Comparison of ENCODE assay signal across 1 cellular context in the genomic region with DNA sequence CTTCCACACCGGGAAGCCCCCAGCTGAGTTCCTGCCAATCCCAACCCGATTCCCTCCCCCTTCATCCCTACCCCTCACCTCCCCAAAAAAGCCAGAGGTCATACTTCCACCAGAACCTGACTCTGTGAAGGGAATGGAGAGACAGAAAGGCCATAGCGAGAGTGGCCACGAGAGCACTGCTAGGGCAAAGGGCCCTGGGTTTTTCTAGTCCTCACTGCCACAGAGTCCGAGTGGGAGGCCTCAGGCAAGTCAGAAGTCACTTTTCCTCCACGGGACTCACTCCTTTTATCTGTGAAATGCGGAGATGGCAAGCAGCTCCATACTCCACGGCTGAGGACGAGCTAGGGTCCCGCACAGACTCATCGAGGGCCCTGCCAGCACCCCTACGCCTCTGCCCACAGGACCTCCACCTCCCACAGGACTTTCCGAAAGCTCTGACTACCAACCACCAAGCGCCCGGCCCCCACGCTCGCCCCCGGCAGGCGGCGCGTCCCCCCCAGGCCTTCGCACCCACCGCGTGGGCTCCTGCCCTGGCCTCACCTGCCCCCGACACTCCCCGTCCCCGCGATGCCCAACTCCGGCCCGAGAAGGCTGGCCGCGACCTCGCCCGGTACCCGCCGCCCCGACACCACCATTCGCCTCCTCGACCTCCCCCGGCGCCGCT.
A peak's percentile ranks its signal among the peaks of the same experiment; 100 is the strongest.
TF ChIP-seq lines count a peak whose summit lies in the region.

No MANE protein-coding gene starts in this region.

TF ChIP-seq in HEK293, 187 proteins besides CTCF, POLR2A, EP300 and RAD21 (continued from another document and continues in another):
- TF ChIP-seq ZNF488 (tag by site-specific recombination; IDR thresholded peaks at IDR 0.05) (no peak), ZNF510 (tag by site-specific recombination; IDR thresholded peaks at IDR 0.05; ENCODE audit: insufficient replicate concordance) (no peak), TRIM28 (IDR thresholded peaks at IDR 0.05; ENCODE audit: borderline replicate concordance, low read length) (no peak), ZNF558 (tag by site-specific recombination; IDR thresholded peaks at IDR 0.05) (no peak), PRDM1 (tag by site-specific recombination; IDR thresholded peaks at IDR 0.05) (no peak), ZNF548 (tag by site-specific recombination; IDR thresholded peaks at IDR 0.05) (no peak), ZNF791 (tag by site-specific recombination; IDR thresholded peaks at IDR 0.05) (no peak), ZNF239 (tag by site-specific recombination; IDR thresholded peaks at IDR 0.05) (no peak), ZNF600 (tag by site-specific recombination; IDR thresholded peaks at IDR 0.05) (0 out of 2 replicates have a peak, but pooled peaks have one; percentile 40), ZBTB21 (tag by site-specific recombination; IDR thresholded peaks at IDR 0.05) (no peak), ZNF214 (tag by site-specific recombination; IDR thresholded peaks at IDR 0.05; ENCODE audit: borderline replicate concordance) (no peak), ZNF335 (tag by site-specific recombination; conservative IDR thresholded peaks at IDR 0.05) (peak; percentile 16; the same call in 1 of the 2 replicates), ZBTB1 (tag by site-specific recombination; IDR thresholded peaks at IDR 0.05) (no peak), SCRT1 (tag by site-specific recombination; IDR thresholded peaks at IDR 0.05; ENCODE audit: borderline replicate concordance) (no peak), HOXA7 (CRISPR knock-in tag; IDR thresholded peaks at IDR 0.05; ENCODE audit: borderline replicate concordance) (no peak), ZFP69B (tag by site-specific recombination; IDR thresholded peaks at IDR 0.05) (no peak), ZNF146 (tag by site-specific recombination; IDR thresholded peaks at IDR 0.05) (no peak), ZNF626 (tag by site-specific recombination; IDR thresholded peaks at IDR 0.05) (no peak), ZNF280C (tag by site-specific recombination; IDR thresholded peaks at IDR 0.05) (no peak), ZNF112 (tag by site-specific recombination; IDR thresholded peaks at IDR 0.05) (no peak), OSR2 (tag by site-specific recombination; IDR thresholded peaks at IDR 0.05) (no peak), GFI1B (tag by site-specific recombination; IDR thresholded peaks at IDR 0.05) (no peak), ELK4 (IDR thresholded peaks at IDR 0.05; ENCODE audit: borderline replicate concordance, low read depth, low read length) (no peak), ZNF654 (tag by site-specific recombination; IDR thresholded peaks at IDR 0.05; ENCODE audit: low read depth) (no peak), ZNF274 (IDR thresholded peaks at IDR 0.05; ENCODE audit: low read length) (no peak), ZNF274 (tag by site-specific recombination; IDR thresholded peaks at IDR 0.05; ENCODE audit: borderline replicate concordance) (no peak), ZNF76 (tag by site-specific recombination; IDR thresholded peaks at IDR 0.05; ENCODE audit: borderline replicate concordance, low read depth) (no peak), ZNF660 (tag by site-specific recombination; IDR thresholded peaks at IDR 0.05) (no peak), ZNF292 (tag by site-specific recombination; IDR thresholded peaks at IDR 0.05; ENCODE audit: borderline replicate concordance, low read depth) (no peak), KLF7 (tag by site-specific recombination; IDR thresholded peaks at IDR 0.05; ENCODE audit: borderline replicate concordance) (no peak), GLIS2 (tag by site-specific recombination; IDR thresholded peaks at IDR 0.05) (peak; percentile 77), ZNF175 (tag by site-specific recombination; IDR thresholded peaks at IDR 0.05) (no peak), ZNF514 (tag by site-specific recombination; IDR thresholded peaks at IDR 0.05) (no peak), ZNF785 (tag by site-specific recombination; IDR thresholded peaks at IDR 0.05) (no peak), SP7 (tag by site-specific recombination; IDR thresholded peaks at IDR 0.05) (peak; percentile 5; the same call in 1 of the 2 replicates), ZNF311 (tag by site-specific recombination; IDR thresholded peaks at IDR 0.05; ENCODE audit: borderline replicate concordance) (no peak), ZBTB48 (tag by site-specific recombination; IDR thresholded peaks at IDR 0.05) (no peak), ZNF341 (tag by site-specific recombination; IDR thresholded peaks at IDR 0.05; ENCODE audit: low read depth) (no peak; the same call in 1 of the 2 replicates), ZBTB44 (tag by site-specific recombination; IDR thresholded peaks at IDR 0.05) (no peak), ZNF155 (tag by site-specific recombination; IDR thresholded peaks at IDR 0.05) (no peak), ZNF629 (tag by site-specific recombination; IDR thresholded peaks at IDR 0.05) (no peak), INSM2 (tag by site-specific recombination; IDR thresholded peaks at IDR 0.05) (no peak), ZNF704 (tag by site-specific recombination; IDR thresholded peaks at IDR 0.05) (no peak), ZNF768 (tag by site-specific recombination; IDR thresholded peaks at IDR 0.05) (no peak), ZNF121 (tag by site-specific recombination; IDR thresholded peaks at IDR 0.05) (no peak), ZNF26 (tag by site-specific recombination; IDR thresholded peaks at IDR 0.05) (no peak), ZFP3 (tag by site-specific recombination; IDR thresholded peaks at IDR 0.05; ENCODE audit: low read depth) (no peak), ZIC2 (tag by site-specific recombination; IDR thresholded peaks at IDR 0.05) (peak; percentile 24; the same call in 1 of the 2 replicates), ZNF133 (tag by site-specific recombination; IDR thresholded peaks at IDR 0.05) (no peak), ZNF747 (tag by site-specific recombination; IDR thresholded peaks at IDR 0.05) (no peak)
- TF ChIP-seq, protein P1, sequence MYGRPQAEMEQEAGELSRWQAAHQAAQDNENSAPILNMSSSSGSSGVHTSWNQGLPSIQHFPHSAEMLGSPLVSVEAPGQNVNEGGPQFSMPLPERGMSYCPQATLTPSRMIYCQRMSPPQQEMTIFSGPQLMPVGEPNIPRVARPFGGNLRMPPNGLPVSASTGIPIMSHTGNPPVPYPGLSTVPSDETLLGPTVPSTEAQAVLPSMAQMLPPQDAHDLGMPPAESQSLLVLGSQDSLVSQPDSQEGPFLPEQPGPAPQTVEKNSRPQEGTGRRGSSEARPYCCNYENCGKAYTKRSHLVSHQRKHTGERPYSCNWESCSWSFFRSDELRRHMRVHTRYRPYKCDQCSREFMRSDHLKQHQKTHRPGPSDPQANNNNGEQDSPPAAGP (tag by site-specific recombination; IDR thresholded peaks at IDR 0.05): no peak
- TF ChIP-seq, protein P2, sequence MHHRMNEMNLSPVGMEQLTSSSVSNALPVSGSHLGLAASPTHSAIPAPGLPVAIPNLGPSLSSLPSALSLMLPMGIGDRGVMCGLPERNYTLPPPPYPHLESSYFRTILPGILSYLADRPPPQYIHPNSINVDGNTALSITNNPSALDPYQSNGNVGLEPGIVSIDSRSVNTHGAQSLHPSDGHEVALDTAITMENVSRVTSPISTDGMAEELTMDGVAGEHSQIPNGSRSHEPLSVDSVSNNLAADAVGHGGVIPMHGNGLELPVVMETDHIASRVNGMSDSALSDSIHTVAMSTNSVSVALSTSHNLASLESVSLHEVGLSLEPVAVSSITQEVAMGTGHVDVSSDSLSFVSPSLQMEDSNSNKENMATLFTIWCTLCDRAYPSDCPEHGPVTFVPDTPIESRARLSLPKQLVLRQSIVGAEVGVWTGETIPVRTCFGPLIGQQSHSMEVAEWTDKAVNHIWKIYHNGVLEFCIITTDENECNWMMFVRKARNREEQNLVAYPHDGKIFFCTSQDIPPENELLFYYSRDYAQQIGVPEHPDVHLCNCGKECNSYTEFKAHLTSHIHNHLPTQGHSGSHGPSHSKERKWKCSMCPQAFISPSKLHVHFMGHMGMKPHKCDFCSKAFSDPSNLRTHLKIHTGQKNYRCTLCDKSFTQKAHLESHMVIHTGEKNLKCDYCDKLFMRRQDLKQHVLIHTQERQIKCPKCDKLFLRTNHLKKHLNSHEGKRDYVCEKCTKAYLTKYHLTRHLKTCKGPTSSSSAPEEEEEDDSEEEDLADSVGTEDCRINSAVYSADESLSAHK (tag by site-specific recombination; IDR thresholded peaks at IDR 0.05): no peak
- TF ChIP-seq, protein P3, sequence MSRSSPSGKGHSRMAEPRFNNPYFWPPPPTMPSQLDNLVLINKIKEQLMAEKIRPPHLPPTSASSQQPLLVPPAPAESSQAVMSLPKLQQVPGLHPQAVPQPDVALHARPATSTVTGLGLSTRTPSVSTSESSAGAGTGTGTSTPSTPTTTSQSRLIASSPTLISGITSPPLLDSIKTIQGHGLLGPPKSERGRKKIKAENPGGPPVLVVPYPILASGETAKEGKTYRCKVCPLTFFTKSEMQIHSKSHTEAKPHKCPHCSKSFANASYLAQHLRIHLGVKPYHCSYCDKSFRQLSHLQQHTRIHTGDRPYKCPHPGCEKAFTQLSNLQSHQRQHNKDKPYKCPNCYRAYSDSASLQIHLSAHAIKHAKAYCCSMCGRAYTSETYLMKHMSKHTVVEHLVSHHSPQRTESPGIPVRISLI (tag by site-specific recombination; IDR thresholded peaks at IDR 0.05): no peak
